ENCODE assay signal across 7 cellular contexts in the genomic region with DNA sequence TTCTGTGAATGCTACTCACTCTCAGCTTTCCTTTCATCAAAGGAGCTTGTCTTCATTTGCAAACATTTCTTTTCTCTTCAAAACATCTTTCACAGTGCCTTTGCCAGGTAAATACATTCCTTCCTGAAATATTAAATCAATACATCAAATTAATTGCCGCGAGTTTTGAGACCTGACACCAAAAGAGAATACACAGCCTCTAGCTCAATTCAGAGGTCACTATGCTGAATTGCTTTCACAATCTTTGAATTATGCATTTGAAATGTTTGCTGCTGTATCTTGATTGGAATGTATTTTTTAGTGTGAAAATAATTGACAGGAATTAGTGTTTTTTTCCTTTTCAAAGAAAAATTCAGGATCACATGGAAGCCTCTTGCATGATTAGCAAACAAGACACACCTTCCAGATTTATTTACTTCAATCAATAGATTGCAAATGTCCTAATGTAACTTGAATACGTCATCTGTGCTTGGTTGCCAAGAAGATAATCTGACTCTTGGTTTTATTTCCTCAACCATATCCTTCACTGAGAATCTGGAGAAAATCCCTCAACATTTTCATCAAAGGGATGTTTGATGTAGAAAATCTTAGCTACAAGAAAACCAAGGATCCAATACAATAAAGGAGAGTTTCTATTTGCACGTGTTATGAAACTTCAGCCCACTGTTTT.
"Had no signal": no experiment of that assay in that cellular context is flagged by ENCODE, and none has a peak within 500 bp of the region (broad histone marks: within the 10 kb centered on the region; RNA-seq: fewer than 3 reads in every experiment).

No MANE protein-coding gene starts in this region.

- FAIRE-seq: H1, H54, HepG2 had no signal

- H2AFZ ChIP-seq: GM23338 had no signal

- H3K4me2 ChIP-seq: GM23338 had no signal

- ATAC-seq: GM23338, HepG2 had no signal

- H3K27ac ChIP-seq: HL-60 had no signal

- DNase-seq: H9, HCEC 1CT had no signal

- H3K4me3 ChIP-seq: GM23338 had no signal
